In the genomic region with DNA sequence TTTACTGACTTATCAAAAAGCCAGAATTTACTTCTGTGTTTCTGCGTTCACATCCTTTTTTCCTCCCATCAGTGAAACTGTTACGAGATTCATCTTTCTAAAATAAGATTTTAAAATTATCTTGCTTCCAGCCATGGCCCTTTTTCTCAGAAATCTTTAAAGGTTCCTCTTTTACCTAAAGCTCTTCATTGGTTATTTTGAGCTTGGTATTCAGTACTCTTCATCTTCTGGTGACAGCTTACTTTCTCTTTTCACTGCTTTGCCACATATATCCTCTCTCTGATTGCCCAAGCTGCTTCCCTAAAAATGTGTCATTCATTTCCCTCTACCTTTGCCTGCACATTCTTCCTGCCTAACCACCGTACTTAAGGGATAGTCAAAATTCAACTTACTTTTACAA, we compare ENCODE assay signal across 15 cellular contexts. TPM values are rescaled to one million over a fixed set of nuclear protein-coding genes. Genes with fewer than 3 reads are reported as not detected.
DNase-seq lines count a peak whose midpoint lies in the region; ATAC-seq and TF ChIP-seq lines count a peak whose summit lies in the region.
"Had no signal": no experiment of that assay in that cellular context is flagged by ENCODE, and none has a peak within 500 bp of the region (broad histone marks: within the 10 kb centered on the region; RNA-seq: fewer than 3 reads in every experiment).

No MANE protein-coding gene starts in this region.

- no peaks in the 10 kb centered on the region for H3K27me3 ChIP-seq in tibial nerve
- H3K27me3 ChIP-seq: body of pancreas, pancreas had no signal

- peak overlapping the region in 2 of 3 donors; percentile 1 to 32 for H3K4me3 Mint-ChIP-seq in T-cell

- H3K9me3 Mint-ChIP-seq in T-cell = no peaks in the 10 kb centered on the region

- no peak overlapping the region for H3K27ac ChIP-seq in tibial nerve
- H3K27ac ChIP-seq: body of pancreas, pancreas, WERI-Rb-1 had no signal

- TF ChIP-seq EP300 in tibial nerve (IDR thresholded peaks at IDR 0.05) = no peak

- ATAC-seq in T-cell (replicated peaks in 1 of 4) = no peak
- no peak for ATAC-seq in HG02884 (IDR thresholded peaks at IDR 0.05; ENCODE audit: unreplicated experiment)
- ATAC-seq in HG03175 (IDR thresholded peaks at IDR 0.05; ENCODE audit: unreplicated experiment) = no peak
- ATAC-seq: body of pancreas had no signal

- H3K36me3 ChIP-seq in tibial nerve = peaks cover 0 to 30% (median 0%) of the 10 kb centered on the region in 3 donors
- H3K36me3 ChIP-seq: pancreas had no signal

- no peaks in the 10 kb centered on the region for H3K9me3 ChIP-seq in tibial nerve
- H3K9me3 ChIP-seq: body of pancreas, pancreas had no signal

- POLR2A ChIA-PET in T-cell (lab: Charles Lee) = interaction anchor here (1.1 to 1.6 kb wide), 2 partner anchors 11 to 23 kb away, joined by 3 read pairs; no protein-coding TSS in a partner anchor

- peak overlapping the region; percentile 63 to 92 for H3K27ac Mint-ChIP-seq in T-cell

- no peak overlapping the region for H3K4me3 ChIP-seq in tibial nerve
- H3K4me3 ChIP-seq: body of pancreas, pancreas had no signal

- TF ChIP-seq CTCF in tibial nerve (IDR thresholded peaks at IDR 0.05) = no peak

- H3K27me3 Mint-ChIP-seq in T-cell = no peaks in the 10 kb centered on the region

- H3K4me1 Mint-ChIP-seq in T-cell = peaks cover 71 to 73% (median 72%) of the 10 kb centered on the region in 3 donors

- WGBS in tibial nerve, 2 donors = 83 to 84% methylated on average over 3 of the region's 3 CpGs

- CTCF ChIA-PET in T-cell (lab: Charles Lee) = interaction anchor here (0.5 to 8.9 kb wide), 10 partner anchors 18 to 1270 kb away, joined by 3 to 108 read pairs (median 5); no protein-coding TSS in a partner anchor

- in situ Hi-C loops in KBM-7 (cut with MboI; ENCODE audit: low pct_unique_long_range_greater_than_20kb, low sequenced_read_pairs) = loop anchor here (25.0 kb wide), 1 partner anchor 300 kb away; no protein-coding TSS in a partner anchor

- H3K4me1 ChIP-seq in tibial nerve = peaks cover 0 to 15% (median 7%) of the 10 kb centered on the region in 4 donors
- H3K4me1 ChIP-seq: body of pancreas, pancreas had no signal

- H3K36me3 Mint-ChIP-seq in T-cell = peaks cover 40% of the 10 kb centered on the region

- TF ChIP-seq POLR2A in tibial nerve (IDR thresholded peaks at IDR 0.05) = no peak

- DNase-seq in AML-193 (lab: John Stamatoyannopoulos, UW) = peak; percentile 68 to 76
- peak; percentile 94 for DNase-seq in KBM-7
- DNase-seq in T-cell = no peak
- peak; percentile 43 for DNase-seq in kidney tubule cell (ENCODE audit: low spot score)
- no peak for DNase-seq in activated gamma-delta T cell (lab: John Stamatoyannopoulos, UW)
- DNase-seq in tibial nerve (ENCODE audit: low spot score in 2 of 2) = no peak
- DNase-seq: body of pancreas, NCI-H187 treated with DMSO at 0.1 percent for 48 hours, NCI-H69, pancreas, SHP77, trophoblast cell, WERI-Rb-1 had no signal

RNA-seq across cellular contexts. Expression of a gene that starts 32.3 kb away (rescaled TPM):
- total RNA-seq in T-cell = 10 to 100 TPM; 22.3 to 36.9 (median 31.7) TPM
- 10 to 100 TPM; 24.0 to 37.4 (median 31.8) TPM for total RNA-seq in tibial nerve

Comparison
In these comparisons a context has a peak if more than half of its experiments do, and no peak if none do; other contexts are left out.
1. DNase-seq: peak in AML-193 (2 of 2), KBM-7 (single experiment) and kidney tubule cell (single experiment); none in T-cell (0 of 34), activated gamma-delta T cell (single experiment) and tibial nerve (0 of 2).